Comparison of ENCODE assay signal across 24 cellular contexts in genomic region chr7:48525726-48526374, GRCh38.
"Had no signal": no experiment of that assay in that cellular context is flagged by ENCODE, and none has a peak within 500 bp of the region (broad histone marks: within the 10 kb centered on the region; RNA-seq: fewer than 3 reads in every experiment).

No MANE protein-coding gene starts in this region.

- H3K9me3 ChIP-seq: colonic mucosa, esophagus muscularis mucosa, left lung, prostate gland, right atrium auricular region, suprapubic skin, transverse colon, vagina had no signal

- H2AFZ ChIP-seq: parathyroid adenoma had no signal

- H3K9ac ChIP-seq: parathyroid adenoma had no signal

- H3K27ac ChIP-seq: colonic mucosa, esophagus muscularis mucosa, left lung, parathyroid adenoma, prostate gland, right atrium auricular region, suprapubic skin, transverse colon, vagina had no signal

- H3K4me3 Mint-ChIP-seq: dendritic cell treated with granulocyte-macrophage colony-stimulating factor and Interleukin-4, amounts not matched to agents 40 ng/mL and 50 ng/mL, for 4 days; naive thymus-derived CD4-positive, alpha-beta T cell; stimulated activated naive CD8-positive, alpha-beta T cell treated with anti-CD3 and anti-CD28 coated beads, Interleukin-15, amount 100 ng/mL, for 72 hours had no signal

- DNase-seq: colonic mucosa; effector memory CD4-positive, alpha-beta T cell; foreskin melanocyte; glutamatergic neuron; left lung; mesendoderm; midbrain; naive thymus-derived CD4-positive, alpha-beta T cell; stimulated activated CD4-positive, alpha-beta T cell treated with anti-CD3 and anti-CD28 coated beads, Interleukin-12 subunit alpha, Interleukin-12 subunit beta, amount 100 ng/mL, for 4 hours; stimulated activated CD4-positive, alpha-beta T cell treated with anti-CD3 and anti-CD28 coated beads, Interleukin-1b, Interleukin-23, amount 100 ng/mL, for 48 hours; stimulated activated CD4-positive, alpha-beta T cell treated with anti-CD3 and anti-CD28 coated beads, Interleukin-4, amount 100 ng/mL, for 1 hour; stimulated activated CD8-positive, alpha-beta memory T cell treated with anti-CD3 and anti-CD28 coated beads, Interleukin-4, amount 100 ng/mL, for 48 hours; stimulated activated naive CD4-positive, alpha-beta T cell; stimulated activated naive CD8-positive, alpha-beta T cell treated with anti-CD3 and anti-CD28 coated beads, Interleukin-15, amount 100 ng/mL, for 72 hours; transverse colon had no signal

- H3K79me2 ChIP-seq: parathyroid adenoma had no signal

- H3K9me3 Mint-ChIP-seq: stimulated activated naive CD8-positive, alpha-beta T cell treated with anti-CD3 and anti-CD28 coated beads, Interleukin-15, amount 100 ng/mL, for 72 hours had no signal

- H3K4me3 ChIP-seq: colonic mucosa, esophagus muscularis mucosa, left lung, prostate gland, right atrium auricular region, smooth muscle cell, suprapubic skin, transverse colon, vagina had no signal

- H3K36me3 ChIP-seq: colonic mucosa, esophagus muscularis mucosa, left lung, prostate gland, right atrium auricular region, suprapubic skin, transverse colon, vagina had no signal

- H3K27ac Mint-ChIP-seq: dendritic cell treated with granulocyte-macrophage colony-stimulating factor and Interleukin-4, amounts not matched to agents 40 ng/mL and 50 ng/mL, for 4 days; naive thymus-derived CD4-positive, alpha-beta T cell; stimulated activated naive CD8-positive, alpha-beta T cell treated with anti-CD3 and anti-CD28 coated beads, Interleukin-15, amount 100 ng/mL, for 72 hours had no signal

- H3K4me2 ChIP-seq: smooth muscle cell had no signal

- H3K36me3 Mint-ChIP-seq: naive thymus-derived CD4-positive, alpha-beta T cell had no signal

- H3K4me1 Mint-ChIP-seq: naive thymus-derived CD4-positive, alpha-beta T cell; stimulated activated naive CD8-positive, alpha-beta T cell treated with anti-CD3 and anti-CD28 coated beads, Interleukin-15, amount 100 ng/mL, for 72 hours had no signal

- ATAC-seq: left lung; naive thymus-derived CD4-positive, alpha-beta T cell; sciatic nerve; stimulated activated naive CD8-positive, alpha-beta T cell treated with anti-CD3 and anti-CD28 coated beads, Interleukin-15, amount 100 ng/mL, for 72 hours had no signal

- H3K4me1 ChIP-seq: colonic mucosa, esophagus muscularis mucosa, left lung, parathyroid adenoma, prostate gland, right atrium auricular region, suprapubic skin, transverse colon, vagina had no signal

- H3K27me3 Mint-ChIP-seq: dendritic cell treated with granulocyte-macrophage colony-stimulating factor and Interleukin-4, amounts not matched to agents 40 ng/mL and 50 ng/mL, for 4 days; stimulated activated naive CD8-positive, alpha-beta T cell treated with anti-CD3 and anti-CD28 coated beads, Interleukin-15, amount 100 ng/mL, for 72 hours had no signal

- H3K27me3 ChIP-seq: colonic mucosa, esophagus muscularis mucosa, left lung, right atrium auricular region, suprapubic skin, transverse colon, vagina had no signal
